In the genomic region with DNA sequence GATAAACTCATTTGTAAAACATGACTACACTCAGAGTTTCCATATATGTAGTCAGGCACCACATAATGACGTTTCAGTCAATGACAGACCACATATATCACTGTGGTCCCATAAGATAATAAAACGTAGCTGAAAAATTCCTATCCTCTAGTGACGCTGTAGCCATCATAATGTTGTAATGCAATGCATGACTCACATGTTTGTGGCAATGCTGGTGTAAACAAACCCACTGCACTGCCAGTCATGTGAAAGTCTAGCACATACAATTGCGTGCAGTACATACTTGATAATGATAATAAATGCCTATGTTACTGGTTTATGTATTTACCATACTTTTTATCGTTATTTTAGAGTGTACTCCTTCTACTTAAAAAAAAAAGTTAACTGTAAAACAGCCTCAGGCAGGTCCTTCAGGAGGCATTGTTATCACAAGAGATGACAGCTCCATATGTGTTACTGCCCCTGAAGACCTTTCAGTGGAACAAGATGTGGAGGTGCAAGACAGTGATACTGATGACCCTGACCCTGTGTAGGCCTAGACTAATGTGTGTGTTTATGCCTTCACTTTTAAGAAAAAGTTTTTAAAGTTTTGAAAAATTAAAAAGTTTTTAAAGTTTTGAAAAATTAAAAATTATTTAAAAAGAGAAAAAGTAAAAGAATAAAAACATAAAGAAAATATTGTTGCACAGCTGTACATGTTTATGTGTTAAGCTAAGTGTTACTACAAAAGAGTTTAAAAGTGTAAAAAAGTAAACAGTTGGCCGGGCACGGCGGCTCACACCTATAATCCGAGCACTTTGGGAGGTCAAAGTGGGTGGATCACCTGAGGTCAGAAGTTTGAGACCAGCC, we compare ENCODE assay signal across 8 cellular contexts. TPM values are rescaled to one million over a fixed set of nuclear protein-coding genes. Genes with fewer than 3 reads are reported as not detected.
DNase-seq lines count a peak whose midpoint lies in the region; ATAC-seq lines count a peak whose summit lies in the region.
"Had no signal": no experiment of that assay in that cellular context is flagged by ENCODE, and none has a peak within 500 bp of the region (broad histone marks: within the 10 kb centered on the region; RNA-seq: fewer than 3 reads in every experiment).

No MANE protein-coding gene starts in this region.

- ATAC-seq in GM19351 (IDR thresholded peaks at IDR 0.05; ENCODE audit: unreplicated experiment) = no peak

- H3K4me3 Mint-ChIP-seq in T-helper 2 cell treated with Interferon-gamma antibody and Interleukin-4, amounts not matched to agents 5 μg/mL and 100 μg/mL, for 36 hours = no peak overlapping the region

- DNase-seq in HS-5 (ENCODE audit: low read depth) = peak; percentile 54
- DNase-seq in T-helper 2 cell treated with Interferon-gamma antibody and Interleukin-4, amounts not matched to agents 5 μg/mL and 100 μg/mL, for 36 hours (ENCODE audit: low spot score) = peak; percentile 75
- DNase-seq in dermis blood vessel endothelial cell = peak; percentile 43
- peak; percentile 53 for DNase-seq in stimulated activated CD4-positive, alpha-beta T cell treated with anti-CD3 and anti-CD28 coated beads, Interleukin-2, amount 100 ng/mL, for 4 hours (ENCODE audit: low read depth)
- DNase-seq in NCI-H446 (lab: John Stamatoyannopoulos, UW) = no peak
- no peak for DNase-seq in GM19240 (ENCODE audit: insufficient read length, low spot score)
- DNase-seq: NCI-H1930 had no signal

- peaks cover 21% of the 10 kb centered on the region for H3K36me3 Mint-ChIP-seq in T-helper 2 cell treated with Interferon-gamma antibody and Interleukin-4, amounts not matched to agents 5 μg/mL and 100 μg/mL, for 36 hours (ENCODE audit: low read depth)

- H3K4me1 Mint-ChIP-seq in T-helper 2 cell treated with Interferon-gamma antibody and Interleukin-4, amounts not matched to agents 5 μg/mL and 100 μg/mL, for 36 hours (ENCODE audit: low read depth) = peaks cover 41% of the 10 kb centered on the region

- H3K9me3 Mint-ChIP-seq in T-helper 2 cell treated with Interferon-gamma antibody and Interleukin-4, amounts not matched to agents 5 μg/mL and 100 μg/mL, for 36 hours = no peaks in the 10 kb centered on the region

- peak overlapping the region; percentile 86 for H3K27ac Mint-ChIP-seq in T-helper 2 cell treated with Interferon-gamma antibody and Interleukin-4, amounts not matched to agents 5 μg/mL and 100 μg/mL, for 36 hours

- H3K27me3 Mint-ChIP-seq in T-helper 2 cell treated with Interferon-gamma antibody and Interleukin-4, amounts not matched to agents 5 μg/mL and 100 μg/mL, for 36 hours (ENCODE audit: low read depth) = no peaks in the 10 kb centered on the region

RNA-seq across cellular contexts. Expression of a gene that starts 9.0 kb away (rescaled TPM):
- 46.3 and 46.8 TPM in 2 replicates for total RNA-seq in dermis blood vessel endothelial cell

RNA-seq across cellular contexts. Expression of a gene that starts 21.2 kb away (rescaled TPM):
- total RNA-seq in dermis blood vessel endothelial cell = 51.4 and 60.2 TPM in 2 replicates

Comparison
In these comparisons a context has a peak if more than half of its experiments do, and no peak if none do; other contexts are left out.
1. DNase-seq: peak in HS-5 (single experiment), T-helper 2 cell treated with Interferon-gamma antibody and Interleukin-4, amounts not matched to agents 5 μg/mL and 100 μg/mL, for 36 hours (single experiment), dermis blood vessel endothelial cell (single experiment) and stimulated activated CD4-positive, alpha-beta T cell treated with anti-CD3 and anti-CD28 coated beads, Interleukin-2, amount 100 ng/mL, for 4 hours (single experiment); none in NCI-H446 (0 of 2) and GM19240 (single experiment).